Comparison of ENCODE assay signal across 3 cellular contexts in the genomic region with DNA sequence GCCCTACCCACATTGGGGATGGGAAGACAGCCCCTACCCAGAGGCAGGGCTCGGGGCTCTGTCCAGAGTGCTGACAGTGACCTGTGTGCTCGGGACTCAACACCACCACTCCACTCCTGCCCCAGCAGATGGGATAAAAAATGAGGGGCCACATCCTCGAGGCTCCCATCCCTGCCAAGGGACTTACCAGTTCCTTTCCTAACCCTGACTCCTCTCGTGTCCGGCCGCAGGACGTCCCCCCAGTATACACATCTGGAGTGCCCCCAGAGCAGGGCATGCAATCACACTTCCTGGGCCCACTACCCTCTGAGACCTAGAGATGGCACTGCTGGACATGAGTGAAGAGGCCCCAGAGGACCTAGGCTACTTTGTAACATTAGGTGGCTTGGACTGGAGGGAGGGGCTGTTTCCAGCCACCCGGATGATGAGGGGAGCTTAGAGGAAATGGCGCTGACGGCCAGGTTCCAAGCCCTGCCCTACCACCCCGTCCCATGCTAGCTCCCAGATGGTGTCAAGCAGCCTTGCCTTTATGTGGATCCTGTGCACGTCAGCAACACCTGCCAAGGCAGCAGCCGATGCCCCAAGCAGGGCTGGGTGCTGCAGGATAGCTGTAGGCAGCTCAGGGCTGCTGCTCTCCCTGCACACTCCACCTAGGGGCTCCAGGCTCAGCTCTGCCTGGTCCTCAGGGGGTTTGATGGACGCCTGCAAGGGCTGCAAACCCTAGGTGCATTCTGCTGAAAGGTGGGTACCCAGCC.
A peak's percentile ranks its signal among the peaks of the same experiment; 100 is the strongest.
TF ChIP-seq lines count a peak whose summit lies in the region.

No MANE protein-coding gene starts in this region.

TF ChIP-seq in IMR-90, 13 proteins besides CTCF, POLR2A, EP300 and RAD21:
- TF ChIP-seq BHLHE40 (IDR thresholded peaks at IDR 0.05; ENCODE audit: low read depth, low read length), result no peak
- TF ChIP-seq, protein P1, sequence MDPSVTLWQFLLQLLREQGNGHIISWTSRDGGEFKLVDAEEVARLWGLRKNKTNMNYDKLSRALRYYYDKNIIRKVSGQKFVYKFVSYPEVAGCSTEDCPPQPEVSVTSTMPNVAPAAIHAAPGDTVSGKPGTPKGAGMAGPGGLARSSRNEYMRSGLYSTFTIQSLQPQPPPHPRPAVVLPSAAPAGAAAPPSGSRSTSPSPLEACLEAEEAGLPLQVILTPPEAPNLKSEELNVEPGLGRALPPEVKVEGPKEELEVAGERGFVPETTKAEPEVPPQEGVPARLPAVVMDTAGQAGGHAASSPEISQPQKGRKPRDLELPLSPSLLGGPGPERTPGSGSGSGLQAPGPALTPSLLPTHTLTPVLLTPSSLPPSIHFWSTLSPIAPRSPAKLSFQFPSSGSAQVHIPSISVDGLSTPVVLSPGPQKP (IDR thresholded peaks at IDR 0.05; ENCODE audit: borderline replicate concordance, low read depth, low read length), result no peak
- no peak for TF ChIP-seq SMC3 (IDR thresholded peaks at IDR 0.05; ENCODE audit: low read depth, low read length)
- no peak for TF ChIP-seq CEBPB (IDR thresholded peaks at IDR 0.05; ENCODE audit: low read depth, low read length)
- TF ChIP-seq, protein P2, sequence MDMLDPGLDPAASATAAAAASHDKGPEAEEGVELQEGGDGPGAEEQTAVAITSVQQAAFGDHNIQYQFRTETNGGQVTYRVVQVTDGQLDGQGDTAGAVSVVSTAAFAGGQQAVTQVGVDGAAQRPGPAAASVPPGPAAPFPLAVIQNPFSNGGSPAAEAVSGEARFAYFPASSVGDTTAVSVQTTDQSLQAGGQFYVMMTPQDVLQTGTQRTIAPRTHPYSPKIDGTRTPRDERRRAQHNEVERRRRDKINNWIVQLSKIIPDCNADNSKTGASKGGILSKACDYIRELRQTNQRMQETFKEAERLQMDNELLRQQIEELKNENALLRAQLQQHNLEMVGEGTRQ (IDR thresholded peaks at IDR 0.05; ENCODE audit: low read depth, low read length), result no peak
- TF ChIP-seq NFE2L2 (IDR thresholded peaks at IDR 0.05; ENCODE audit: low read depth, low read length), result no peak
- TF ChIP-seq MXI1 (IDR thresholded peaks at IDR 0.05; ENCODE audit: borderline replicate concordance, low read depth, low read length), result no peak
- TF ChIP-seq RCOR1 (IDR thresholded peaks at IDR 0.05; ENCODE audit: insufficient replicate concordance, low read length), result no peak
- TF ChIP-seq RFX5 (IDR thresholded peaks at IDR 0.05; ENCODE audit: low read depth, low read length), result no peak
- no peak for TF ChIP-seq CHD1 (IDR thresholded peaks at IDR 0.05; ENCODE audit: low read depth, low read length)
- no peak for TF ChIP-seq MAFK (IDR thresholded peaks at IDR 0.05; ENCODE audit: low read depth, low read length)
- TF ChIP-seq MAZ (IDR thresholded peaks at IDR 0.05; ENCODE audit: borderline replicate concordance, low read depth, low read length), result no peak
- TF ChIP-seq FOS (IDR thresholded peaks at IDR 0.05; ENCODE audit: low read depth, low read length), result no peak

TF ChIP-seq in HepG2, 621 proteins besides CTCF, POLR2A, EP300 and RAD21:
- TF ChIP-seq BCL6 (CRISPR knock-in tag; IDR thresholded peaks at IDR 0.05) (no peak), MIER2 (CRISPR knock-in tag; IDR thresholded peaks at IDR 0.05) (peak; percentile 71), PAWR (CRISPR knock-in tag; IDR thresholded peaks at IDR 0.05; ENCODE audit: borderline replicate concordance) (no peak), ATF7 (IDR thresholded peaks at IDR 0.05) (no peak), ATF7 (CRISPR knock-in tag; IDR thresholded peaks at IDR 0.05) (0 out of 2 replicates have a peak, but pooled peaks have one; percentile 43), SMAD3 (CRISPR knock-in tag; IDR thresholded peaks at IDR 0.05) (no peak), AKAP8 (CRISPR knock-in tag; IDR thresholded peaks at IDR 0.05) (0 out of 2 replicates have a peak, but pooled peaks have one; percentile 14), RBM22 (optimal IDR thresholded peaks at IDR 0.05; ENCODE audit: low read length) (peak; percentile 54), POLR2G (IDR thresholded peaks at IDR 0.05; ENCODE audit: low read depth, low read length) (0 out of 2 replicates have a peak, but pooled peaks have one; percentile 46)
- TF ChIP-seq, protein P3, sequence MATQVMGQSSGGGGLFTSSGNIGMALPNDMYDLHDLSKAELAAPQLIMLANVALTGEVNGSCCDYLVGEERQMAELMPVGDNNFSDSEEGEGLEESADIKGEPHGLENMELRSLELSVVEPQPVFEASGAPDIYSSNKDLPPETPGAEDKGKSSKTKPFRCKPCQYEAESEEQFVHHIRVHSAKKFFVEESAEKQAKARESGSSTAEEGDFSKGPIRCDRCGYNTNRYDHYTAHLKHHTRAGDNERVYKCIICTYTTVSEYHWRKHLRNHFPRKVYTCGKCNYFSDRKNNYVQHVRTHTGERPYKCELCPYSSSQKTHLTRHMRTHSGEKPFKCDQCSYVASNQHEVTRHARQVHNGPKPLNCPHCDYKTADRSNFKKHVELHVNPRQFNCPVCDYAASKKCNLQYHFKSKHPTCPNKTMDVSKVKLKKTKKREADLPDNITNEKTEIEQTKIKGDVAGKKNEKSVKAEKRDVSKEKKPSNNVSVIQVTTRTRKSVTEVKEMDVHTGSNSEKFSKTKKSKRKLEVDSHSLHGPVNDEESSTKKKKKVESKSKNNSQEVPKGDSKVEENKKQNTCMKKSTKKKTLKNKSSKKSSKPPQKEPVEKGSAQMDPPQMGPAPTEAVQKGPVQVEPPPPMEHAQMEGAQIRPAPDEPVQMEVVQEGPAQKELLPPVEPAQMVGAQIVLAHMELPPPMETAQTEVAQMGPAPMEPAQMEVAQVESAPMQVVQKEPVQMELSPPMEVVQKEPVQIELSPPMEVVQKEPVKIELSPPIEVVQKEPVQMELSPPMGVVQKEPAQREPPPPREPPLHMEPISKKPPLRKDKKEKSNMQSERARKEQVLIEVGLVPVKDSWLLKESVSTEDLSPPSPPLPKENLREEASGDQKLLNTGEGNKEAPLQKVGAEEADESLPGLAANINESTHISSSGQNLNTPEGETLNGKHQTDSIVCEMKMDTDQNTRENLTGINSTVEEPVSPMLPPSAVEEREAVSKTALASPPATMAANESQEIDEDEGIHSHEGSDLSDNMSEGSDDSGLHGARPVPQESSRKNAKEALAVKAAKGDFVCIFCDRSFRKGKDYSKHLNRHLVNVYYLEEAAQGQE (IDR thresholded peaks at IDR 0.05; ENCODE audit: borderline replicate concordance in 1 of 2, low read depth in 1 of 2, low read length in 2 of 2), result peak; percentile 52 to 86

TF ChIP-seq in HEK293T, 16 proteins besides CTCF, POLR2A, EP300 and RAD21:
- TF ChIP-seq ARNT (IDR thresholded peaks at IDR 0.05) (no peak), TARDBP (IDR thresholded peaks at IDR 0.05) (no peak)
